ENCODE assay signal across 32 cellular contexts in the genomic region with DNA sequence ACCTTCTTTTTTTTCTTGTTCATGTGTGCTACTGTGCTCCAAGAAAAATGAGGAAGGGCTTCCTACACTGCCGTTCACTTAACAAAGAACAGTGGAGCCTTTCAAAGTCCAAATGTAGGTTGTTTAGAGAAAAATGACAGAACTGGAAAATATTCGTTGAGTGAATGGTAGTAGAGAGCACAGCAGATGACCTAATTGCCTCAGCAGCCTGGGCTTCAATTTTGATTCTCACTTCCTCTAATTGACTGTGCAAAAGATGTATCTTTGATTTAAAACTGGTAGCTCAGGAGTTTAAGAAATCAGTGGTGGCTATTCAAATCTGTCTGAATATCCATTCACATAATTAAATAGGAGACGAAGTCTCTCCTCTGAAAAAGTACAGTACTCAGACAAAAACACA. TPM values are rescaled to one million over a fixed set of nuclear protein-coding genes. Genes with fewer than 3 reads are reported as not detected.
DNase-seq lines count a peak whose midpoint lies in the region; ATAC-seq and TF ChIP-seq lines count a peak whose summit lies in the region.
"Had no signal": no experiment of that assay in that cellular context is flagged by ENCODE, and none has a peak within 500 bp of the region (broad histone marks: within the 10 kb centered on the region; RNA-seq: fewer than 3 reads in every experiment).

No MANE protein-coding gene starts in this region.

- H3K36me3 ChIP-seq in testis (ENCODE audit: low read depth, missing control alignments) (no peaks in the 10 kb centered on the region), left lung (no peaks in the 10 kb centered on the region)
- H3K36me3 ChIP-seq: brain microvascular endothelial cell, ovary, right atrium auricular region, stomach, tibial artery had no signal

- no peaks in the 10 kb centered on the region for H3K27me3 ChIP-seq in testis
- peaks cover 34 to 41% of the 10 kb centered on the region in 2 donors for H3K27me3 ChIP-seq in left lung
- H3K27me3 ChIP-seq: ovary had no signal

- no peaks in the 10 kb centered on the region for H3K9me3 ChIP-seq in testis
- H3K9me3 ChIP-seq in left lung, result no peaks in the 10 kb centered on the region
- H3K9me3 ChIP-seq: ovary, right atrium auricular region, stomach, tibial artery had no signal

- no peak for TF ChIP-seq CTCF in testis (IDR thresholded peaks at IDR 0.05)
- no peak for TF ChIP-seq CTCF in left lung (IDR thresholded peaks at IDR 0.05)

- H3K4me1 ChIP-seq in testis (no peaks in the 10 kb centered on the region), left lung (no peaks in the 10 kb centered on the region)

- peak; percentile 40 for ATAC-seq in GM18505 (IDR thresholded peaks at IDR 0.05; ENCODE audit: unreplicated experiment)
- peak; percentile 47 for ATAC-seq in GM19372 (IDR thresholded peaks at IDR 0.05; ENCODE audit: low read depth, unreplicated experiment)
- peak; percentile 44 for ATAC-seq in memory B cell (ENCODE audit: low read depth)
- no peak for ATAC-seq in GM21576 (IDR thresholded peaks at IDR 0.05; ENCODE audit: unreplicated experiment)
- ATAC-seq in left lung, result no peak
- ATAC-seq: activated T-cell treated with anti-CD3 and anti-CD28 coated beads, Interleukin-2, amount 50 U/mL, for 4 hours; left ventricle myocardium superior; naive thymus-derived CD4-positive, alpha-beta T cell; Panc1 had no signal

- intact Hi-C loops in testis (cut with DNase I; ENCODE audit: low total_unique reads), result no loop called here
- intact Hi-C loops in left lung (cut with DNase I), result no loop called here

- H3K4me3 Mint-ChIP-seq in memory B cell, result no peak overlapping the region
- H3K4me3 Mint-ChIP-seq: activated CD4-positive, alpha-beta T cell treated with anti-CD3 and anti-CD28 coated beads, Interleukin-2, amount 10 ng/mL, durations not matched to agents 7 days and 5 days; activated T-cell treated with anti-CD3 and anti-CD28 coated beads, Interleukin-2, amount 50 U/mL, for 4 hours; CD4-positive, alpha-beta memory T cell; naive thymus-derived CD4-positive, alpha-beta T cell had no signal

- H3K27me3 Mint-ChIP-seq in memory B cell, result peaks cover 10% of the 10 kb centered on the region

- H3K4me1 Mint-ChIP-seq in memory B cell, result peaks cover 5% of the 10 kb centered on the region

- 70 to 79% methylated on average over 3 of the region's 3 CpGs for WGBS in testis, 2 donors

- TF ChIP-seq POLR2A in GM18505 (IDR thresholded peaks at IDR 0.05; ENCODE audit: borderline replicate concordance, extremely low read depth, insufficient read depth, insufficient read length), result no peak
- no peak for TF ChIP-seq POLR2A in testis (IDR thresholded peaks at IDR 0.05)

- DNase-seq in NCI-H748 (lab: John Stamatoyannopoulos, UW; ENCODE audit: unreplicated experiment) (peak; percentile 54), memory B cell (ENCODE audit: low spot score in 2 of 2) (no peak), testis (no peak), NCI-H345 (lab: John Stamatoyannopoulos, UW) (no peak), left lung (no peak)
- DNase-seq: activated CD4-positive, alpha-beta T cell treated with anti-CD3 and anti-CD28 coated beads, Interleukin-2, amount 10 ng/mL, durations not matched to agents 7 days and 5 days; activated naive CD4-positive, alpha-beta T cell; activated T-cell treated with anti-CD3 and anti-CD28 coated beads, Interleukin-2, amount 50 U/mL, for 4 hours; brain microvascular endothelial cell; CD4-positive, alpha-beta memory T cell; DMS 273 treated with DMSO at 0.1 percent for 48 hours; GM23248; islet precursor cell; KBM-7; left ventricle myocardium superior; midbrain; naive thymus-derived CD4-positive, alpha-beta T cell; NCI-H1694; NCI-H510A treated with DMSO at 0.1 percent for 48 hours; ovary; SHP77 treated with DMSO at 0.1 percent for 48 hours; stimulated activated CD4-positive, alpha-beta T cell treated with anti-CD3 and anti-CD28 coated beads, Interleukin-1b, Interleukin-23, amount 100 ng/mL, for 48 hours; stomach; T1000; tibial artery had no signal

- no peak overlapping the region for H3K4me3 ChIP-seq in testis
- H3K4me3 ChIP-seq in left lung, result no peak overlapping the region
- H3K4me3 ChIP-seq: GM23248, ovary, right atrium auricular region, smooth muscle cell, stomach, tibial artery had no signal

- H3K27ac ChIP-seq in testis, result no peak overlapping the region
- no peak overlapping the region for H3K27ac ChIP-seq in left lung
- H3K27ac ChIP-seq: brain microvascular endothelial cell, GM23248, ovary, right atrium auricular region, stomach, tibial artery had no signal

- no peak overlapping the region for H3K27ac Mint-ChIP-seq in memory B cell
- H3K27ac Mint-ChIP-seq: activated CD4-positive, alpha-beta T cell treated with anti-CD3 and anti-CD28 coated beads, Interleukin-2, amount 10 ng/mL, durations not matched to agents 7 days and 5 days; CD4-positive, alpha-beta memory T cell; naive thymus-derived CD4-positive, alpha-beta T cell had no signal

- no peaks in the 10 kb centered on the region for H3K36me3 Mint-ChIP-seq in memory B cell
- H3K36me3 Mint-ChIP-seq: CD4-positive, alpha-beta memory T cell had no signal

- H3K9me3 Mint-ChIP-seq in memory B cell, result peaks cover 4% of the 10 kb centered on the region
- H3K9me3 Mint-ChIP-seq: activated CD4-positive, alpha-beta T cell treated with anti-CD3 and anti-CD28 coated beads, Interleukin-2, amount 10 ng/mL, durations not matched to agents 7 days and 5 days; activated T-cell treated with anti-CD3 and anti-CD28 coated beads, Interleukin-2, amount 50 U/mL, for 4 hours had no signal

RNA-seq across cellular contexts. Expression of a gene that starts 5.2 kb away (rescaled TPM):
- total RNA-seq in testis (10 to 100 TPM; 10.4 to 15.9 TPM), left lung (1 to 10 TPM in 1 of 2 donors, under 1 TPM in 1; 0.45 to 1.2 TPM)
- polyA plus RNA-seq in testis (ENCODE audit: insufficient read depth, low read depth, low replicate concordance), result 3.6 TPM
- total RNA-seq: CD4-positive, alpha-beta memory T cell; GM23248; HT-29; naive thymus-derived CD4-positive, alpha-beta T cell had no signal
- polyA plus RNA-seq: GM23248 had no signal

Comparison
In these comparisons a context has a peak if more than half of its experiments do, and no peak if none do; other contexts are left out.
1. ATAC-seq: peak in GM18505 (single experiment), GM19372 (single experiment) and memory B cell (single experiment); none in GM21576 (single experiment) and left lung (single experiment).
2. RNA of a gene that starts 5.2 kb away (total RNA-seq): 10.4 to 15.9 TPM in testis; 0.45 to 1.2 TPM in left lung; every median in the first group is over 4 times any median in the second.